10 cellular contexts compared by ENCODE assay signal in genomic region chr5:82719368-82719767, GRCh38.
DNase-seq lines count a peak whose midpoint lies in the region; ATAC-seq, FAIRE-seq and TF ChIP-seq lines count a peak whose summit lies in the region.
"Had no signal": no experiment of that assay in that cellular context is flagged by ENCODE, and none has a peak within 500 bp of the region (broad histone marks: within the 10 kb centered on the region; RNA-seq: fewer than 3 reads in every experiment).

No MANE protein-coding gene starts in this region.

- H2BK15ac ChIP-seq in IMR-90 (ENCODE audit: low read depth, low read length): no peak overlapping the region

- no peaks in the 10 kb centered on the region for H3K79me1 ChIP-seq in IMR-90 (ENCODE audit: low read depth in 1 of 2, low read length in 2 of 2)

- no peaks in the 10 kb centered on the region for H3K9me1 ChIP-seq in IMR-90 (ENCODE audit: insufficient read depth, low read length)

- H3K36me3 ChIP-seq in IMR-90 (ENCODE audit: control insufficient read depth, insufficient read depth, low read length): no peaks in the 10 kb centered on the region
- H3K36me3 ChIP-seq in CD4-positive, alpha-beta memory T cell (ENCODE audit: insufficient read depth, low read length): no peaks in the 10 kb centered on the region
- H3K36me3 ChIP-seq: cardiac muscle cell had no signal

- POLR2A ChIA-PET in IMR-90 (lab: Charles Lee; ENCODE audit: unreplicated experiment): no interaction called here
- POLR2A ChIA-PET in CD4-positive, alpha-beta memory T cell (lab: Charles Lee; ENCODE audit: partially characterized antibody): no interaction called here

- no peaks in the 10 kb centered on the region for H3K4me1 ChIP-seq in IMR-90 (ENCODE audit: control insufficient read depth, insufficient read depth, low read length)
- H3K4me1 ChIP-seq in CD4-positive, alpha-beta memory T cell (ENCODE audit: insufficient read depth, low read length): no peaks in the 10 kb centered on the region

- H3K56ac ChIP-seq in IMR-90 (ENCODE audit: extremely low read depth, insufficient read depth, low read length): no peak overlapping the region

- no peak for FAIRE-seq in H54 (lab: Jason Lieb, UNC)

- H3K23ac ChIP-seq in IMR-90 (ENCODE audit: low read depth, low read length): no peak overlapping the region

- peaks cover 0 to 3% (median 0%) of the 10 kb centered on the region in 8 donors for H3K9me3 Mint-ChIP-seq in CD4-positive, alpha-beta memory T cell

- peaks cover 0 to 2% (median 0%) of the 10 kb centered on the region in 4 donors for H3K4me1 Mint-ChIP-seq in CD4-positive, alpha-beta memory T cell

- H3K4me3 ChIP-seq in GM12865 (ENCODE audit: low read depth, low read length) (no peak overlapping the region), IMR-90 (ENCODE audit: insufficient read depth, low read depth, low read length) (no peak overlapping the region), fibroblast of mammary gland (ENCODE audit: control insufficient read depth, low read depth, low read length) (no peak overlapping the region)
- no peak overlapping the region for H3K4me3 ChIP-seq in CD4-positive, alpha-beta memory T cell (ENCODE audit: low read length in 2 of 2)
- H3K4me3 ChIP-seq: cardiac muscle cell had no signal

- H2AK5ac ChIP-seq in IMR-90 (ENCODE audit: low read depth, low read length): no peak overlapping the region

- H2BK5ac ChIP-seq in IMR-90 (ENCODE audit: low read depth, low read length, poor library complexity, severe bottlenecking): no peak overlapping the region

- dilution Hi-C loops in IMR-90 (cut with HindIII; ENCODE audit: low sequenced_read_pairs, unreplicated experiment): no loop called here

- H2AK9ac ChIP-seq in IMR-90 (replicated peaks; ENCODE audit: low read depth, low read length, poor library complexity): no peak overlapping the region

- H3K27me3 ChIP-seq in IMR-90 (ENCODE audit: control insufficient read depth, insufficient read depth, low read length): no peaks in the 10 kb centered on the region; the same call in 1 of the 2 replicates
- no peaks in the 10 kb centered on the region for H3K27me3 ChIP-seq in CD4-positive, alpha-beta memory T cell (ENCODE audit: insufficient read depth, low read length)
- H3K27me3 ChIP-seq: cardiac muscle cell had no signal

- TF ChIP-seq POLR2A in IMR-90 (IDR thresholded peaks at IDR 0.05; ENCODE audit: low read depth, low read length): no peak
- TF ChIP-seq POLR2A in H54 (IDR thresholded peaks at IDR 0.05; ENCODE audit: low read depth, low read length): no peak

- TF ChIP-seq RAD21 in IMR-90 (IDR thresholded peaks at IDR 0.05; ENCODE audit: low read length): no peak

- H3K4me2 ChIP-seq in IMR-90 (ENCODE audit: low read depth, low read length): no peak overlapping the region

- no peak overlapping the region for H3K27ac ChIP-seq in IMR-90 (ENCODE audit: insufficient read depth, low read length)
- no peak overlapping the region for H3K27ac ChIP-seq in CD4-positive, alpha-beta memory T cell (ENCODE audit: low read depth, low read length)
- H3K27ac ChIP-seq: cardiac muscle cell had no signal

- no peak overlapping the region for H3K9ac ChIP-seq in IMR-90 (ENCODE audit: low read depth, low read length)

- intact Hi-C loops in IMR-90 (cut with micrococcal nuclease): no loop called here
- intact Hi-C loops in CD4-positive, alpha-beta memory T cell (cut with micrococcal nuclease): no loop called here

- no peak overlapping the region for H3K18ac ChIP-seq in IMR-90 (ENCODE audit: low read depth, low read length)

- peak; percentile 41 for DNase-seq in GM12865 (ENCODE audit: low read depth)
- DNase-seq in IMR-90: peak; percentile 2
- peak; percentile 25 for DNase-seq in fibroblast of mammary gland (ENCODE audit: low read depth)
- DNase-seq in activated CD4-positive, CD25-positive, alpha-beta regulatory T cell (lab: John Stamatoyannopoulos, UW): no peak
- DNase-seq in stimulated activated CD4-positive, alpha-beta T cell treated with anti-CD3 and anti-CD28 coated beads, Interleukin-12 subunit alpha, Interleukin-12 subunit beta, amount 100 ng/mL, for 4 hours: no peak
- no peak for DNase-seq in CD4-positive, alpha-beta memory T cell
- no peak for DNase-seq in H54 (ENCODE audit: insufficient read length, low spot score)
- DNase-seq: GOT3 had no signal

- H4K5ac ChIP-seq in IMR-90 (ENCODE audit: low read depth, low read length): no peak overlapping the region

- H3K4me3 Mint-ChIP-seq in CD4-positive, alpha-beta memory T cell: no peak overlapping the region

- H2BK20ac ChIP-seq in IMR-90 (ENCODE audit: low read depth, low read length): no peak overlapping the region

- no peaks in the 10 kb centered on the region for H3K36me3 Mint-ChIP-seq in CD4-positive, alpha-beta memory T cell

- ATAC-seq in GM21576 (IDR thresholded peaks at IDR 0.05; ENCODE audit: unreplicated experiment) (peak; percentile 83), IMR-90 (ENCODE audit: low read depth) (peak; percentile 21; the same call in 1 of the 2 replicates)

- CTCF ChIA-PET in IMR-90 (lab: Yijun Ruan, JAX): no interaction called here
- CTCF ChIA-PET in CD4-positive, alpha-beta memory T cell (lab: Charles Lee; ENCODE audit: partially characterized antibody): no interaction called here

- H2AFZ ChIP-seq in IMR-90 (replicated peaks; ENCODE audit: low read length, poor library complexity): no peak overlapping the region

- no TSS peak for BruUV-seq in IMR-90 (replicated peaks; lab: Mats Ljungman, UMichigan)

- H3K14ac ChIP-seq in IMR-90 (replicated peaks; ENCODE audit: low read depth, low read length): no peak overlapping the region

- peaks cover 0 to 2% of the 10 kb centered on the region in 2 donors for H3K27me3 Mint-ChIP-seq in CD4-positive, alpha-beta memory T cell

- in situ Hi-C loops in IMR-90 (cut with MboI; ENCODE audit: low sequenced_read_pairs): no loop called here

- H3K9me3 ChIP-seq in IMR-90 (ENCODE audit: control insufficient read depth, insufficient read depth, low read length): no peaks in the 10 kb centered on the region
- no peaks in the 10 kb centered on the region for H3K9me3 ChIP-seq in CD4-positive, alpha-beta memory T cell (ENCODE audit: control insufficient read depth in 1 of 2, low read length in 2 of 2)

- H3K4ac ChIP-seq in IMR-90 (ENCODE audit: low read depth, low read length): no peak overlapping the region

- no CpG with 5 or more reads among the region's 1 CpG for WGBS in IMR-90 (ENCODE audit: extremely low coverage in 2 of 2, insufficient read length in 1 of 2), 2 experiments

- no peaks in the 10 kb centered on the region for H4K20me1 ChIP-seq in IMR-90 (ENCODE audit: insufficient read depth, low read length)

- no peak overlapping the region for H4K8ac ChIP-seq in IMR-90 (ENCODE audit: low read depth in 2 of 2, low read length in 2 of 2)

- no peak overlapping the region for H2BK120ac ChIP-seq in IMR-90 (ENCODE audit: low read depth, low read length)

- no peak overlapping the region for H3K27ac Mint-ChIP-seq in CD4-positive, alpha-beta memory T cell

- H4K91ac ChIP-seq in IMR-90 (ENCODE audit: insufficient read depth, low read depth, low read length): no peak overlapping the region

- TF ChIP-seq CTCF in GM12865 (IDR thresholded peaks at IDR 0.05; ENCODE audit: insufficient read depth, low read depth, low read length, missing control alignments) (no peak), IMR-90 (conservative IDR thresholded peaks at IDR 0.05; ENCODE audit: low read depth, low read length) (no peak), fibroblast of mammary gland (conservative IDR thresholded peaks at IDR 0.05; ENCODE audit: control insufficient read depth, insufficient read depth, low read depth, low read length) (no peak)

TF ChIP-seq in IMR-90, 13 proteins besides CTCF, POLR2A, EP300 and RAD21:
- TF ChIP-seq NFE2L2 (IDR thresholded peaks at IDR 0.05; ENCODE audit: low read depth, low read length) (no peak), FOS (IDR thresholded peaks at IDR 0.05; ENCODE audit: low read depth, low read length) (no peak), CEBPB (IDR thresholded peaks at IDR 0.05; ENCODE audit: low read depth, low read length) (no peak), RCOR1 (IDR thresholded peaks at IDR 0.05; ENCODE audit: insufficient replicate concordance, low read length) (no peak), RFX5 (IDR thresholded peaks at IDR 0.05; ENCODE audit: low read depth, low read length) (no peak), BHLHE40 (IDR thresholded peaks at IDR 0.05; ENCODE audit: low read depth, low read length) (no peak), MAZ (IDR thresholded peaks at IDR 0.05; ENCODE audit: borderline replicate concordance, low read depth, low read length) (no peak), CHD1 (IDR thresholded peaks at IDR 0.05; ENCODE audit: low read depth, low read length) (no peak), SMC3 (IDR thresholded peaks at IDR 0.05; ENCODE audit: low read depth, low read length) (no peak), USF2 (IDR thresholded peaks at IDR 0.05; ENCODE audit: low read depth, low read length) (no peak)

Comparison
In these comparisons a context has a peak if more than half of its experiments do, and no peak if none do; other contexts are left out.
1. DNase-seq: peak in GM12865 (single experiment), IMR-90 (single experiment) and fibroblast of mammary gland (single experiment); none in activated CD4-positive, CD25-positive, alpha-beta regulatory T cell (0 of 4), stimulated activated CD4-positive, alpha-beta T cell treated with anti-CD3 and anti-CD28 coated beads, Interleukin-12 subunit alpha, Interleukin-12 subunit beta, amount 100 ng/mL, for 4 hours (single experiment), CD4-positive, alpha-beta memory T cell (0 of 5) and H54 (single experiment).